ENCODE assay signal across 31 cellular contexts in the genomic region with DNA sequence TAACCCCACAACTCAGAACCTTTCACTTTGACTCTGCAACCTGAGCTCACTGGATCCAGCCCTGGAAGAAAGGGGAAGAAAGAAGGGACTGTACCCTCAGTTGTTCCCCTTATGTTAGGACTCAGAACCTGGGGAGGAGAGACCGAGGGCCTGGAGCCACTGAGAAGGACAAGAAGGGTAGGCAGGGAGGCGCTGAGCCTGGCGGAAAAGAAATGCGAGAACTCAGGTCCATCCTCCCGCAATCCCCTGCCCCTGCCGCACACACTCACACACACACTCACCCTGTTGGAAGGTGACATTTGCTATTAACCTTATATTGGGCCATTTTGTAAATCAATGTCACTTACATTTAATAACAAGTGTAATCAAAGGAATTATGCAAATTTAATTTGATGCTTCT.
"Had no signal": no experiment of that assay in that cellular context is flagged by ENCODE, and none has a peak within 500 bp of the region (broad histone marks: within the 10 kb centered on the region; RNA-seq: fewer than 3 reads in every experiment).

No MANE protein-coding gene starts in this region.

- H3K27ac Mint-ChIP-seq: activated CD4-positive, alpha-beta memory T cell treated with anti-CD3 and anti-CD28 coated beads, Interleukin-2, amount 10 ng/mL, durations not matched to agents 7 days and 5 days; activated CD4-positive, alpha-beta T cell treated with anti-CD3 and anti-CD28 coated beads, Interleukin-2, amount 10 ng/mL, durations not matched to agents 7 days and 5 days; activated naive CD8-positive, alpha-beta T cell; activated T-helper 17 cell treated with anti-CD3 and anti-CD28 coated beads, Interleukin-2, amount 50 U/mL, for 72 hours; dendritic cell treated with granulocyte-macrophage colony-stimulating factor and Interleukin-4, amounts not matched to agents 40 ng/mL and 50 ng/mL, for 4 days; endodermal cell; T-helper 17 cell; T-helper 2 cell treated with Interferon-gamma antibody and Interleukin-4, amounts not matched to agents 5 μg/mL and 100 μg/mL, for 36 hours; WTC11 had no signal

- H3K27ac ChIP-seq: brain microvascular endothelial cell, coronary artery, dorsolateral prefrontal cortex, heart right ventricle, VCaP had no signal

- H3K9me3 Mint-ChIP-seq: activated CD4-positive, alpha-beta memory T cell treated with anti-CD3 and anti-CD28 coated beads, Interleukin-2, amount 10 ng/mL, durations not matched to agents 7 days and 5 days; activated CD4-positive, alpha-beta T cell treated with anti-CD3 and anti-CD28 coated beads, Interleukin-2, amount 10 ng/mL, durations not matched to agents 7 days and 5 days; activated T-cell treated with anti-CD3 and anti-CD28 coated beads, Interleukin-2, amount 50 U/mL, for 4 hours; activated T-helper 17 cell treated with anti-CD3 and anti-CD28 coated beads, Interleukin-2, amount 50 U/mL, for 72 hours; central memory CD8-positive, alpha-beta T cell; dendritic cell treated with granulocyte-macrophage colony-stimulating factor and Interleukin-4, amounts not matched to agents 40 ng/mL and 50 ng/mL, for 4 days; endodermal cell; T-helper 2 cell treated with Interferon-gamma antibody and Interleukin-4, amounts not matched to agents 5 μg/mL and 100 μg/mL, for 36 hours had no signal

- H3K36me3 Mint-ChIP-seq: activated naive CD8-positive, alpha-beta T cell; WTC11 had no signal

- DNase-seq: activated CD4-positive, alpha-beta memory T cell treated with anti-CD3 and anti-CD28 coated beads, Interleukin-2, amount 10 ng/mL, durations not matched to agents 7 days and 5 days; activated CD4-positive, alpha-beta T cell treated with anti-CD3 and anti-CD28 coated beads for 1 hour; activated CD4-positive, alpha-beta T cell treated with anti-CD3 and anti-CD28 coated beads for 4 hours; activated CD4-positive, alpha-beta T cell treated with anti-CD3 and anti-CD28 coated beads, Interleukin-2, amount 10 ng/mL, durations not matched to agents 7 days and 5 days; activated CD4-positive, alpha-beta T cell treated with anti-CD3 and anti-CD28 coated beads, Interleukin-2, amount 50 U/mL, for 4 hours; activated CD8-positive, alpha-beta memory T cell treated with anti-CD3 and anti-CD28 coated beads, Interleukin-2, amount 50 U/mL, for 48 hours; activated effector memory CD4-positive, alpha-beta T cell treated with Interleukin-2 at 50 U/mL for 16 hours; activated gamma-delta T cell treated with Interleukin-2 at 50 U/mL for 16 hours; activated naive CD4-positive, alpha-beta T cell treated with anti-CD3 and anti-CD28 coated beads, Interleukin-2, amount 50 U/mL, for 16 hours; activated naive CD4-positive, alpha-beta T cell treated with Interleukin-2 at 50 U/mL for 16 hours; activated T-cell treated with anti-CD3 and anti-CD28 coated beads for 4 hours; activated T-cell treated with anti-CD3 and anti-CD28 coated beads, Interleukin-2, amount 50 U/mL, for 4 hours; amniotic stem cell; anterior cingulate cortex; brain microvascular endothelial cell; dorsolateral prefrontal cortex; effector memory CD4-positive, alpha-beta T cell; endodermal cell; foreskin fibroblast; heart right ventricle; T-helper 1 cell; T-helper 17 cell had no signal

- H3K4me3 Mint-ChIP-seq: activated CD4-positive, alpha-beta memory T cell treated with anti-CD3 and anti-CD28 coated beads, Interleukin-2, amount 10 ng/mL, durations not matched to agents 7 days and 5 days; activated CD4-positive, alpha-beta T cell treated with anti-CD3 and anti-CD28 coated beads, Interleukin-2, amount 10 ng/mL, durations not matched to agents 7 days and 5 days; activated naive CD8-positive, alpha-beta T cell; activated T-cell treated with anti-CD3 and anti-CD28 coated beads, Interleukin-2, amount 50 U/mL, for 4 hours; activated T-helper 17 cell treated with anti-CD3 and anti-CD28 coated beads, Interleukin-2, amount 50 U/mL, for 72 hours; central memory CD8-positive, alpha-beta T cell; dendritic cell treated with granulocyte-macrophage colony-stimulating factor and Interleukin-4, amounts not matched to agents 40 ng/mL and 50 ng/mL, for 4 days; endodermal cell; T-helper 17 cell; T-helper 2 cell treated with Interferon-gamma antibody and Interleukin-4, amounts not matched to agents 5 μg/mL and 100 μg/mL, for 36 hours; WTC11 had no signal

- H3K4me3 ChIP-seq: coronary artery, dorsolateral prefrontal cortex, heart right ventricle had no signal

- ATAC-seq: activated T-cell treated with anti-CD3 and anti-CD28 coated beads, Interleukin-2, amount 50 U/mL, for 4 hours; activated T-helper 17 cell treated with anti-CD3 and anti-CD28 coated beads, Interleukin-2, amount 50 U/mL, for 72 hours; esophagus mucosa; heart right ventricle; T-helper 17 cell; WTC11 had no signal

- H3K9me3 ChIP-seq: heart right ventricle had no signal

- H3K36me3 ChIP-seq: brain microvascular endothelial cell, heart right ventricle had no signal

- H3K4me1 ChIP-seq: heart right ventricle had no signal

- H3K4me1 Mint-ChIP-seq: activated CD4-positive, alpha-beta memory T cell treated with anti-CD3 and anti-CD28 coated beads, Interleukin-2, amount 10 ng/mL, durations not matched to agents 7 days and 5 days; activated CD4-positive, alpha-beta T cell treated with anti-CD3 and anti-CD28 coated beads, Interleukin-2, amount 10 ng/mL, durations not matched to agents 7 days and 5 days; central memory CD8-positive, alpha-beta T cell had no signal
